1 cellular context compared by ENCODE assay signal in genomic region chr14:96252323-96253052, GRCh38.
TF ChIP-seq lines count a peak whose summit lies in the region.

No MANE protein-coding gene starts in this region.

TF ChIP-seq in HepG2, 621 proteins besides CTCF, POLR2A, EP300 and RAD21:
- no peak for TF ChIP-seq ZBTB43 (CRISPR knock-in tag; conservative IDR thresholded peaks at IDR 0.05)
- TF ChIP-seq MNT (IDR thresholded peaks at IDR 0.05), result peak; percentile 94
- TF ChIP-seq ARID5B (CRISPR knock-in tag; IDR thresholded peaks at IDR 0.05), result no peak
TF ChIP-seq in HepG2: peak in this region for 1.
